Comparison of ENCODE assay signal across 1 cellular context in genomic region chr5:148913985-148914421, GRCh38.
TF ChIP-seq lines count a peak whose summit lies in the region.

No MANE protein-coding gene starts in this region.

TF ChIP-seq in GM12878, 131 proteins besides CTCF, POLR2A, EP300 and RAD21 (continued from another document):
- no peak for TF ChIP-seq REST (IDR thresholded peaks at IDR 0.05; ENCODE audit: low read depth, low read length)
- no peak for TF ChIP-seq BACH1 (IDR thresholded peaks at IDR 0.05; ENCODE audit: borderline replicate concordance)
- TF ChIP-seq CBX3 (IDR thresholded peaks at IDR 0.05; ENCODE audit: borderline replicate concordance, low read depth): no peak
- TF ChIP-seq TCF12 (IDR thresholded peaks at IDR 0.05; ENCODE audit: low read depth, low read length): no peak
